In genomic region chr9:112487799-112488345, GRCh38 we compare ENCODE assay signal across 8 cellular contexts. TPM values are rescaled to one million over a fixed set of nuclear protein-coding genes. Genes with fewer than 3 reads are reported as not detected.
DNase-seq lines count a peak whose midpoint lies in the region; ATAC-seq and TF ChIP-seq lines count a peak whose summit lies in the region.

No MANE protein-coding gene starts in this region.

- TF ChIP-seq CTCF in BJ (IDR thresholded peaks at IDR 0.05; ENCODE audit: insufficient read depth, low read depth, low read length) (no peak), astrocyte of the spinal cord (IDR thresholded peaks at IDR 0.05; ENCODE audit: low read depth, low read length) (no peak), liver (IDR thresholded peaks at IDR 0.05; ENCODE audit: low read depth, low read length, missing input control) (no peak), tibial nerve (IDR thresholded peaks at IDR 0.05) (no peak)

- peaks cover 1 to 30% (median 11%) of the 10 kb centered on the region in 4 donors for H3K4me1 ChIP-seq in liver (ENCODE audit: control insufficient read depth in 4 of 4, insufficient read depth in 4 of 4, low read length in 3 of 4)
- peaks cover 0 to 15% (median 2%) of the 10 kb centered on the region in 4 donors for H3K4me1 ChIP-seq in tibial nerve

- H3K4me3 ChIP-seq in BJ (ENCODE audit: low read depth, low read length) (peak overlapping the region; percentile 93), astrocyte of the spinal cord (ENCODE audit: low read depth, low read length) (peak overlapping the region; percentile 62), liver (ENCODE audit: low read depth in 1 of 3, low read length in 3 of 3) (peak overlapping the region; percentile 81 to 92 (median 87)), tibial nerve (peak overlapping the region; percentile 55 to 91 (median 84))

- TF ChIP-seq RAD21 in liver (IDR thresholded peaks at IDR 0.05) = no peak

- no peak for TF ChIP-seq EP300 in tibial nerve (IDR thresholded peaks at IDR 0.05)

- H3K27me3 ChIP-seq in BJ (ENCODE audit: control insufficient read depth, insufficient read depth, low read length) (no peaks in the 10 kb centered on the region), liver (ENCODE audit: control insufficient read depth in 4 of 4, insufficient read depth in 4 of 4, low read length in 3 of 4) (no peaks in the 10 kb centered on the region), tibial nerve (no peaks in the 10 kb centered on the region)

- no peak for DNase-seq in BJ (ENCODE audit: low read depth)
- peak; percentile 30 for DNase-seq in HuH-7 (ENCODE audit: low spot score)
- DNase-seq in astrocyte of the spinal cord (ENCODE audit: low read depth, low spot score) = no peak
- no peak for DNase-seq in tibial nerve (ENCODE audit: low spot score in 2 of 2)
- no peak for DNase-seq in iPS-NIHi11 (ENCODE audit: low spot score)
- DNase-seq in stimulated activated CD4-positive, alpha-beta T cell treated with anti-CD3 and anti-CD28 coated beads, Interleukin-4, amount 100 ng/mL, for 24 hours = no peak

- peak overlapping the region; percentile 71 to 81 for H3K27ac ChIP-seq in liver (ENCODE audit: low read depth in 1 of 2, low read length in 2 of 2)
- H3K27ac ChIP-seq in tibial nerve = peak overlapping the region in 1 of 4 donors; percentile 78

- POLR2A ChIA-PET in BJ (lab: Charles Lee) = no interaction called here

- in situ Hi-C loops in astrocyte of the spinal cord (cut with HindIII; ENCODE audit: low sequenced_read_pairs) = no loop called here

- CTCF ChIA-PET in BJ (lab: Yijun Ruan, JAX) = interaction anchor here (0.8 kb wide), 1 partner anchor 46 kb away, joined by 3 read pairs; no protein-coding TSS in a partner anchor

- no peaks in the 10 kb centered on the region for H3K36me3 ChIP-seq in BJ (ENCODE audit: control insufficient read depth, insufficient read depth, low read length)
- H3K36me3 ChIP-seq in liver (ENCODE audit: control insufficient read depth in 4 of 4, insufficient read depth in 3 of 4, low read depth in 1 of 4, low read length in 3 of 4) = no peaks in the 10 kb centered on the region
- peaks cover 0 to 3% (median 0%) of the 10 kb centered on the region in 3 donors for H3K36me3 ChIP-seq in tibial nerve

- peak overlapping the region; percentile 52 to 66 for H3K9ac ChIP-seq in liver (ENCODE audit: low read depth in 1 of 2, low read length in 2 of 2)

- no peak for ATAC-seq in HG03175 (IDR thresholded peaks at IDR 0.05; ENCODE audit: unreplicated experiment)

- H3K9me3 ChIP-seq in liver (ENCODE audit: control insufficient read depth in 4 of 4, low read length in 3 of 4) (no peaks in the 10 kb centered on the region), tibial nerve (no peaks in the 10 kb centered on the region)

- no peak for TF ChIP-seq POLR2A in tibial nerve (IDR thresholded peaks at IDR 0.05)

- whole genome bisulfite sequencing in liver = 11% methylated on average over 11 of the region's 11 CpGs
- 31 to 33% methylated on average over 11 of the region's 11 CpGs for WGBS in tibial nerve, 2 donors

TF ChIP-seq in liver, 16 proteins besides CTCF, POLR2A, EP300 and RAD21:
- TF ChIP-seq FOXA1 (IDR thresholded peaks at IDR 0.05) (no peak), EGR1 (IDR thresholded peaks at IDR 0.05; ENCODE audit: low read depth in 2 of 2) (no peak)
TF ChIP-seq in liver: peak in this region for 0.

RNA-seq across cellular contexts. Expression of gene KIAA1958, which starts 1.2 kb away (rescaled TPM):
- polyA plus RNA-seq in BJ (2011; rRNA removed) (1.7 and 2.2 TPM in 2 replicates), liver (1 to 10 TPM in 1 of 2 donors, under 1 TPM in 1; 0.99 to 2.1 TPM)
- polyA minus RNA-seq in BJ (2011; rRNA and poly(A)+ RNA removed) = 17.4 and 27.1 TPM in 2 replicates
- total RNA-seq in liver (1 to 10 TPM; 4.5 to 7.1 TPM), tibial nerve (1 to 10 TPM; 3.7 to 5.2 (median 4.5) TPM)
